In the genomic region with DNA sequence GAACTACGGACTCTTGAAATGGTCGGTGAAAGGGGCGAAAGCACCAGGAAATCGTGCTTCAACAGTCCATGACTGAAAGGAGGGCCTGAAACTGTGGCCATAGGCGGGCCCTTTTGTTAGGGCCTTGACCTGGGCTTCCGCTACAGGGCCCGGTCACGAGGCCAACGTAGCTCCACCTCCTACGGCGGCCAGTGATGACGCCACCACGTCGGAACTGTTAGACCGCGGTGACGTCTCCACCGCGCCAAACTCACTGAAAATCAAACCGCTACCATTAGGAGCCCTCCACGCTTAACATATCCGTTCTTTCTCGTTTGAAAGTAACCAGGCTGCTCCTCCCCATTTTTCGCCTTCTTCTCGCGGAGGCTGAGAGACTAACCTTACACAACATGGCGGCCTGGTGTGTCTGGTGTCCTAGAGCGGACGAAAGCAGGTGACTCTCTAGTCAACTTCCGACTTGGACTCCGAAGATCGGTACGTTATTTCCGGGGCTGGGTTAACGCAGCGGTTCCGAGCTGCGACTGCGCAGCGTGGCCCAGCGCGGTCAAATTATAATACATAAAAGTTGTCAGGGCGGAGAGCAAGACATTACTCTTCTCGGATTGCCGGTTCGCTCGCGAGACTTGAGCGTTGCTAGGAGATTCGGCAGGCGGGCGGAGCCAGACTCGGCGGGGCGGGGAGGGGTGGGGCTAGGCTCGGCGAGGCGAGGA, we compare ENCODE assay signal across 1 cellular context.
A peak's percentile ranks its signal among the peaks of the same experiment; 100 is the strongest.
TF ChIP-seq lines count a peak whose summit lies in the region.

No MANE protein-coding gene starts in this region.

TF ChIP-seq in GM23338, 12 proteins besides CTCF, POLR2A, EP300 and RAD21 (continued from another document):
- TF ChIP-seq, protein P1, sequence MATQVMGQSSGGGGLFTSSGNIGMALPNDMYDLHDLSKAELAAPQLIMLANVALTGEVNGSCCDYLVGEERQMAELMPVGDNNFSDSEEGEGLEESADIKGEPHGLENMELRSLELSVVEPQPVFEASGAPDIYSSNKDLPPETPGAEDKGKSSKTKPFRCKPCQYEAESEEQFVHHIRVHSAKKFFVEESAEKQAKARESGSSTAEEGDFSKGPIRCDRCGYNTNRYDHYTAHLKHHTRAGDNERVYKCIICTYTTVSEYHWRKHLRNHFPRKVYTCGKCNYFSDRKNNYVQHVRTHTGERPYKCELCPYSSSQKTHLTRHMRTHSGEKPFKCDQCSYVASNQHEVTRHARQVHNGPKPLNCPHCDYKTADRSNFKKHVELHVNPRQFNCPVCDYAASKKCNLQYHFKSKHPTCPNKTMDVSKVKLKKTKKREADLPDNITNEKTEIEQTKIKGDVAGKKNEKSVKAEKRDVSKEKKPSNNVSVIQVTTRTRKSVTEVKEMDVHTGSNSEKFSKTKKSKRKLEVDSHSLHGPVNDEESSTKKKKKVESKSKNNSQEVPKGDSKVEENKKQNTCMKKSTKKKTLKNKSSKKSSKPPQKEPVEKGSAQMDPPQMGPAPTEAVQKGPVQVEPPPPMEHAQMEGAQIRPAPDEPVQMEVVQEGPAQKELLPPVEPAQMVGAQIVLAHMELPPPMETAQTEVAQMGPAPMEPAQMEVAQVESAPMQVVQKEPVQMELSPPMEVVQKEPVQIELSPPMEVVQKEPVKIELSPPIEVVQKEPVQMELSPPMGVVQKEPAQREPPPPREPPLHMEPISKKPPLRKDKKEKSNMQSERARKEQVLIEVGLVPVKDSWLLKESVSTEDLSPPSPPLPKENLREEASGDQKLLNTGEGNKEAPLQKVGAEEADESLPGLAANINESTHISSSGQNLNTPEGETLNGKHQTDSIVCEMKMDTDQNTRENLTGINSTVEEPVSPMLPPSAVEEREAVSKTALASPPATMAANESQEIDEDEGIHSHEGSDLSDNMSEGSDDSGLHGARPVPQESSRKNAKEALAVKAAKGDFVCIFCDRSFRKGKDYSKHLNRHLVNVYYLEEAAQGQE (IDR thresholded peaks at IDR 0.05; ENCODE audit: unreplicated experiment), result no peak
- TF ChIP-seq POLR2AphosphoS5 (IDR thresholded peaks at IDR 0.05; ENCODE audit: low read depth) (peak; percentile 97), CREB1 (CRISPR knock-in tag; IDR thresholded peaks at IDR 0.05; ENCODE audit: low read depth) (peak; percentile 97)
- TF ChIP-seq, protein P2, sequence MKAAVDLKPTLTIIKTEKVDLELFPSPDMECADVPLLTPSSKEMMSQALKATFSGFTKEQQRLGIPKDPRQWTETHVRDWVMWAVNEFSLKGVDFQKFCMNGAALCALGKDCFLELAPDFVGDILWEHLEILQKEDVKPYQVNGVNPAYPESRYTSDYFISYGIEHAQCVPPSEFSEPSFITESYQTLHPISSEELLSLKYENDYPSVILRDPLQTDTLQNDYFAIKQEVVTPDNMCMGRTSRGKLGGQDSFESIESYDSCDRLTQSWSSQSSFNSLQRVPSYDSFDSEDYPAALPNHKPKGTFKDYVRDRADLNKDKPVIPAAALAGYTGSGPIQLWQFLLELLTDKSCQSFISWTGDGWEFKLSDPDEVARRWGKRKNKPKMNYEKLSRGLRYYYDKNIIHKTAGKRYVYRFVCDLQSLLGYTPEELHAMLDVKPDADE (IDR thresholded peaks at IDR 0.05), result peak; percentile 83
